In the genomic region with DNA sequence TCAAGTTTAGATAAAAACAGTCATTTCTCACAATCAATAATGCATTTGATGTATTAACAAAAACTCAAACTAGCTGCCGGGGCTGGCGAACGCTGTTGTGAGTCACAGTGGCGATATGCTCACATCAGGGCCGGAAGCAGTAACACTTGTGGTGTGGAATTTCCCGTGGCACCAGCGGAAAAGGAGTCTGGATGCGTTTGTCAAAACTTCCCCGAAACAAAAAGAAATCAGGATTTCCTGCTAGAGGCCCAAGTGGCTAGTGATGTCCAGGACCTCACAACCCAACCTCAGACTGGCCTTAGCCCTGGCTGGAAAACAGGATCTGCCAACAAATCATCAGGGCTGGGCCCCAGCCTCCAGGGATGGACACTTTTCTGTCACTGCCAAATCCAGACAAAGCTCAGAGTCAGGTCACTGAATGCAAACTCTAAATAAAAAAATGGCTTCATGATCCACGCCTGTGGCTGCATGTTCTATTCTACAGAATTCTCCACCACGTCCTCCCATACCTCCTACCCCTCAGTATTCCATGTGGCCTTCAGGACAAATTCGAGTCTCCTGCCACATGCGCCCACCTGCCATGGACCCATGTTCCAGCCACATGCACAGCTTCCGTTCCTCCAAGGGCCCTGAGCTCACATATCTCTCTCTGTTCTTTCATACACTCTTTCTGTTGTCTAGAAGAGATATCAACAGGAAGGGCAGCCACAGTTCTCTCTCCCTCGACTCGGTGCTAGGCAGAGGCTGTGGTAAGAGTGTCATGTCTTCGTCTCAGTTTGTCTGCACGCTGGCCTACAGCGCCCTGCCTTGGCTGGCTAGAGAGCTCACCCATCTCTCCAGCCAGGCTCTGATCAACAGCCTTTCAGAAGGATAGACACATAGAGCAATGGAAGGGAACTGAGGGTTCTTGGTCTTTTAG, we compare ENCODE assay signal across 8 cellular contexts. TPM values are rescaled to one million over a fixed set of nuclear protein-coding genes. Genes with fewer than 3 reads are reported as not detected.
DNase-seq lines count a peak whose midpoint lies in the region; ATAC-seq and TF ChIP-seq lines count a peak whose summit lies in the region.

No MANE protein-coding gene starts in this region.

- no peaks in the 10 kb centered on the region for H3K9me3 ChIP-seq in mesenchymal stem cell (ENCODE audit: control insufficient read depth, low read length)

- H4K8ac ChIP-seq in mesenchymal stem cell (ENCODE audit: low read length): peak overlapping the region; percentile 97

- no peaks in the 10 kb centered on the region for H3K27me3 ChIP-seq in ACC112 (ENCODE audit: insufficient read depth, low read length)
- no peaks in the 10 kb centered on the region for H3K27me3 ChIP-seq in mesenchymal stem cell (ENCODE audit: control insufficient read depth in 1 of 2, insufficient read depth in 1 of 2, low read length in 2 of 2)

- peak overlapping the region; percentile 75 to 94 for H3K18ac ChIP-seq in mesenchymal stem cell (ENCODE audit: low read depth in 1 of 2, low read length in 2 of 2)

- H3K79me1 ChIP-seq in mesenchymal stem cell (replicated peaks; ENCODE audit: low read length, poor library complexity, severe bottlenecking): peaks cover 12% of the 10 kb centered on the region

- POLR2A ChIA-PET in RWPE1 (lab: Yijun Ruan, JAX; ENCODE audit: low non-redundant PET) (no interaction called here), HEK293T (lab: Yijun Ruan, JAX) (no interaction called here)

- peak overlapping the region; percentile 42 for H3K9ac ChIP-seq in mesenchymal stem cell (ENCODE audit: low read length)

- H3K4me1 ChIP-seq in ACC112 (ENCODE audit: control insufficient read depth, insufficient read depth, low read length, unreplicated experiment) (peaks cover 52% of the 10 kb centered on the region), mesenchymal stem cell (ENCODE audit: control insufficient read depth, insufficient read depth, low read depth, low read length) (peaks cover 48% of the 10 kb centered on the region)

- peak overlapping the region; percentile 80 for H2BK120ac ChIP-seq in mesenchymal stem cell (ENCODE audit: low read depth, low read length)

- H3K27ac Mint-ChIP-seq in stimulated activated effector memory CD8-positive, alpha-beta T cell treated with anti-CD3 and anti-CD28 coated beads, Interleukin-12 subunit alpha, Interleukin-12 subunit beta, amount 100 ng/mL, for 72 hours: peak overlapping the region; percentile 96

- H4K91ac ChIP-seq in mesenchymal stem cell (ENCODE audit: low read length): peak overlapping the region; percentile 96

- H2BK15ac ChIP-seq in mesenchymal stem cell (ENCODE audit: low read depth, poor library complexity, severe bottlenecking): peak overlapping the region; percentile 89

- peaks cover 5% of the 10 kb centered on the region for H3K79me2 ChIP-seq in ACC112 (ENCODE audit: control insufficient read depth, insufficient read depth, low read length, unreplicated experiment)

- peak overlapping the region; percentile 83 to 99 for H2BK12ac ChIP-seq in mesenchymal stem cell (ENCODE audit: low read length in 2 of 2)

- H2AFZ ChIP-seq in ACC112 (ENCODE audit: low read length, unreplicated experiment) (no peak overlapping the region), mesenchymal stem cell (ENCODE audit: low read depth, low read length) (peak overlapping the region; percentile 43)

- 46% methylated on average over 19 of the region's 19 CpGs for WGBS in mesenchymal stem cell

- peak overlapping the region; percentile 3 for H2BK5ac ChIP-seq in mesenchymal stem cell (ENCODE audit: low read depth, low read length, poor library complexity, severe bottlenecking)

- H3K4me3 ChIP-seq in ACC112 (ENCODE audit: low read depth, low read length) (no peak overlapping the region), mesenchymal stem cell (ENCODE audit: insufficient read depth in 1 of 2, low read depth in 1 of 2, low read length in 2 of 2) (no peak overlapping the region)

- H3K36me3 Mint-ChIP-seq in stimulated activated effector memory CD8-positive, alpha-beta T cell treated with anti-CD3 and anti-CD28 coated beads, Interleukin-12 subunit alpha, Interleukin-12 subunit beta, amount 100 ng/mL, for 72 hours: peaks cover 82% of the 10 kb centered on the region

- peak overlapping the region; percentile 73 for H2AK5ac ChIP-seq in mesenchymal stem cell (ENCODE audit: low read length, severe bottlenecking)

- peaks cover 67% of the 10 kb centered on the region for H3K4me1 Mint-ChIP-seq in stimulated activated effector memory CD8-positive, alpha-beta T cell treated with anti-CD3 and anti-CD28 coated beads, Interleukin-12 subunit alpha, Interleukin-12 subunit beta, amount 100 ng/mL, for 72 hours

- H3K4ac ChIP-seq in mesenchymal stem cell (ENCODE audit: low read depth in 1 of 2, low read length in 2 of 2): peak overlapping the region; percentile 45 to 96

- ATAC-seq in stimulated activated effector memory CD8-positive, alpha-beta T cell treated with anti-CD3 and anti-CD28 coated beads, Interleukin-12 subunit alpha, Interleukin-12 subunit beta, amount 100 ng/mL, for 72 hours: peak; percentile 76

- peak overlapping the region; percentile 67 for H3K4me3 Mint-ChIP-seq in stimulated activated effector memory CD8-positive, alpha-beta T cell treated with anti-CD3 and anti-CD28 coated beads, Interleukin-12 subunit alpha, Interleukin-12 subunit beta, amount 100 ng/mL, for 72 hours

- no peak for DNase-seq in RWPE1 (ENCODE audit: low spot score)
- DNase-seq in activated naive CD4-positive, alpha-beta T cell (lab: John Stamatoyannopoulos, UW): peak; percentile 28 to 66 (median 52)
- DNase-seq in mesenchymal stem cell: peak; percentile 95
- DNase-seq in stimulated activated effector memory CD8-positive, alpha-beta T cell treated with anti-CD3 and anti-CD28 coated beads, Interleukin-12 subunit alpha, Interleukin-12 subunit beta, amount 100 ng/mL, for 72 hours (ENCODE audit: low spot score in 2 of 2): peak; percentile 51 to 86
- no peak for DNase-seq in H4 (ENCODE audit: low spot score)
- DNase-seq in ureter (ENCODE audit: low spot score): no peak
- DNase-seq in HEK293T (ENCODE audit: extremely low spot score): no peak

- H3K9me3 Mint-ChIP-seq in stimulated activated effector memory CD8-positive, alpha-beta T cell treated with anti-CD3 and anti-CD28 coated beads, Interleukin-12 subunit alpha, Interleukin-12 subunit beta, amount 100 ng/mL, for 72 hours: no peaks in the 10 kb centered on the region

- TF ChIP-seq CTCF in RWPE1 (conservative IDR thresholded peaks at IDR 0.05; ENCODE audit: low read depth): no peak

- H3K4me2 ChIP-seq in mesenchymal stem cell (ENCODE audit: low read length, poor library complexity, severe bottlenecking): no peak overlapping the region

- H3K14ac ChIP-seq in mesenchymal stem cell (ENCODE audit: low read length in 2 of 2): peak overlapping the region in 1 of 2 experiments; percentile 13

- H3K27ac ChIP-seq in ACC112 (ENCODE audit: low read depth, low read length) (peak overlapping the region; percentile 72), RWPE1 (peak overlapping the region; percentile 19), mesenchymal stem cell (ENCODE audit: low read length, poor library complexity, severe bottlenecking) (peak overlapping the region; percentile 79)

- H3K36me3 ChIP-seq in ACC112 (ENCODE audit: insufficient read depth, low read length) (peaks cover 12% of the 10 kb centered on the region), mesenchymal stem cell (ENCODE audit: control insufficient read depth in 1 of 2, insufficient read depth in 2 of 2, low read depth in 1 of 2, low read length in 2 of 2) (peaks cover 3 to 25% of the 10 kb centered on the region in 2 experiments)

- peak overlapping the region in 1 of 2 experiments; percentile 16 for H3K23ac ChIP-seq in mesenchymal stem cell (ENCODE audit: low read length in 2 of 2)

- CTCF ChIA-PET in RWPE1 (lab: Yijun Ruan, JAX) (no interaction called here), HEK293T (lab: Yijun Ruan, JAX) (no interaction called here)

TF ChIP-seq in HEK293T, 16 proteins besides CTCF, POLR2A, EP300 and RAD21:
- TF ChIP-seq HDGF (IDR thresholded peaks at IDR 0.05; ENCODE audit: borderline replicate concordance): no peak
- TF ChIP-seq ELF4 (IDR thresholded peaks at IDR 0.05): no peak
- TF ChIP-seq FOXM1 (IDR thresholded peaks at IDR 0.05; ENCODE audit: borderline replicate concordance): no peak
- no peak for TF ChIP-seq TARDBP (IDR thresholded peaks at IDR 0.05)
- TF ChIP-seq FOXK2 (IDR thresholded peaks at IDR 0.05): no peak
- no peak for TF ChIP-seq SP1 (IDR thresholded peaks at IDR 0.05)
- no peak for TF ChIP-seq SUZ12 (IDR thresholded peaks at IDR 0.05)
- no peak for TF ChIP-seq CTBP1 (IDR thresholded peaks at IDR 0.05; ENCODE audit: borderline replicate concordance)
- TF ChIP-seq ARNT (IDR thresholded peaks at IDR 0.05): no peak
- TF ChIP-seq FOXA1 (IDR thresholded peaks at IDR 0.05): no peak
- TF ChIP-seq, protein P1, sequence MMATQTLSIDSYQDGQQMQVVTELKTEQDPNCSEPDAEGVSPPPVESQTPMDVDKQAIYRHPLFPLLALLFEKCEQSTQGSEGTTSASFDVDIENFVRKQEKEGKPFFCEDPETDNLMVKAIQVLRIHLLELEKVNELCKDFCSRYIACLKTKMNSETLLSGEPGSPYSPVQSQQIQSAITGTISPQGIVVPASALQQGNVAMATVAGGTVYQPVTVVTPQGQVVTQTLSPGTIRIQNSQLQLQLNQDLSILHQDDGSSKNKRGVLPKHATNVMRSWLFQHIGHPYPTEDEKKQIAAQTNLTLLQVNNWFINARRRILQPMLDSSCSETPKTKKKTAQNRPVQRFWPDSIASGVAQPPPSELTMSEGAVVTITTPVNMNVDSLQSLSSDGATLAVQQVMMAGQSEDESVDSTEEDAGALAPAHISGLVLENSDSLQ (IDR thresholded peaks at IDR 0.05): no peak
- TF ChIP-seq BHLHE40 (IDR thresholded peaks at IDR 0.05; ENCODE audit: borderline replicate concordance): no peak

RNA-seq across cellular contexts. Expression of a gene that starts 35.4 kb away (rescaled TPM):
- polyA plus RNA-seq in mesenchymal stem cell (2013, experiment 1 of 2): 16.3 TPM
- 16.0 TPM for polyA plus RNA-seq in mesenchymal stem cell (2013, experiment 2 of 2)
- total RNA-seq in H4 (2014; rRNA removed; shearing (Covaris generic)): 6.0 and 6.8 TPM in 2 replicates
- 64.1 TPM for total RNA-seq in ureter

RNA-seq across cellular contexts. Expression of a gene that starts 43.1 kb away (rescaled TPM):
- 0.32 TPM for polyA plus RNA-seq in mesenchymal stem cell (2013, experiment 1 of 2)
- 0.29 TPM for polyA plus RNA-seq in mesenchymal stem cell (2013, experiment 2 of 2)
- not detected in 2 replicates for total RNA-seq in H4 (2014; rRNA removed; shearing (Covaris generic))
- total RNA-seq in ureter: 11.9 TPM

Comparison
In these comparisons a context has a peak if more than half of its experiments do, and no peak if none do; other contexts are left out.
1. H3K27ac ChIP-seq: peak in every context shown above with its lines; median percentile 79 in mesenchymal stem cell; 72 in ACC112; 19 in RWPE1.
2. DNase-seq: peak in activated naive CD4-positive, alpha-beta T cell (4 of 4), mesenchymal stem cell (single experiment) and stimulated activated effector memory CD8-positive, alpha-beta T cell treated with anti-CD3 and anti-CD28 coated beads, Interleukin-12 subunit alpha, Interleukin-12 subunit beta, amount 100 ng/mL, for 72 hours (2 of 2); none in RWPE1 (single experiment), H4 (single experiment), ureter (single experiment) and HEK293T (single experiment).
3. RNA of a gene that starts 43.1 kb away (total RNA-seq): 11.9 TPM in ureter (single experiment); not detected in H4; every median in the first group is over 10 times any median in the second.